ENCODE assay signal across 26 cellular contexts in genomic region chr4:74058048-74058651, GRCh38. TPM values are rescaled to one million over a fixed set of nuclear protein-coding genes. Genes with fewer than 3 reads are reported as not detected.
"Had no signal": no experiment of that assay in that cellular context is flagged by ENCODE, and none has a peak within 500 bp of the region (broad histone marks: within the 10 kb centered on the region; RNA-seq: fewer than 3 reads in every experiment).

No MANE protein-coding gene starts in this region.

- ATAC-seq: activated CD4-positive, alpha-beta T cell treated with anti-CD3 and anti-CD28 coated beads for 36 hours; gastrocnemius medialis; natural killer cell; stimulated activated naive B cell treated with anti-CD40 and anti-IgM and Interleukin-4, amounts not matched to agents 10 μg/mL and 1 μg/mL and 100 μg/mL, for 72 hours had no signal

- H3K27me3 ChIP-seq: gastrocnemius medialis, neural progenitor cell, right atrium auricular region, stomach, thyroid gland, upper lobe of left lung, vagina had no signal

- H3K4me2 ChIP-seq: neural progenitor cell had no signal

- H3K36me3 ChIP-seq: gastrocnemius medialis, left ventricle myocardium inferior, neural progenitor cell, right atrium auricular region, stomach, thyroid gland, upper lobe of left lung, vagina had no signal

- H3K4me3 ChIP-seq: gastrocnemius medialis, left ventricle myocardium inferior, lung, neural progenitor cell, right atrium auricular region, stomach, thyroid gland, upper lobe of left lung, vagina had no signal

- H3K27ac Mint-ChIP-seq: activated CD4-positive, alpha-beta T cell treated with anti-CD3 and anti-CD28 coated beads for 36 hours; natural killer cell; neural progenitor cell; stimulated activated naive B cell treated with anti-CD40 and anti-IgM and Interleukin-4, amounts not matched to agents 10 μg/mL and 1 μg/mL and 100 μg/mL, for 72 hours had no signal

- H3K36me3 Mint-ChIP-seq: natural killer cell; neural progenitor cell; stimulated activated naive B cell treated with anti-CD40 and anti-IgM and Interleukin-4, amounts not matched to agents 10 μg/mL and 1 μg/mL and 100 μg/mL, for 72 hours had no signal

- H3K9ac ChIP-seq: neural progenitor cell had no signal

- DNase-seq: activated CD4-positive, alpha-beta T cell treated with anti-CD3 and anti-CD28 coated beads for 36 hours; activated CD4-positive, alpha-beta T cell treated with anti-CD3 and anti-CD28 coated beads, Interleukin-2, amount 50 U/mL, for 4 hours; activated CD4-positive, CD25-positive, alpha-beta regulatory T cell; activated effector memory CD4-positive, alpha-beta T cell treated with anti-CD3 and anti-CD28 coated beads, Interleukin-2, amount 50 U/mL, for 16 hours; activated naive CD4-positive, alpha-beta T cell treated with anti-CD3 and anti-CD28 coated beads, Interleukin-2, amount 50 U/mL, for 16 hours; activated T-cell treated with anti-CD3 and anti-CD28 coated beads for 4 hours; amygdala; effector CD8-positive, alpha-beta T cell; gastrocnemius medialis; glutamatergic neuron; islet precursor cell; left ventricle myocardium inferior; mesendoderm; natural killer cell; occipital lobe; stimulated activated CD4-positive, alpha-beta T cell treated with anti-CD3 and anti-CD28 coated beads, Interleukin-15, amount 100 ng/mL, for 24 hours; stimulated activated CD4-positive, alpha-beta T cell treated with anti-CD3 and anti-CD28 coated beads, Interleukin-2, amount 100 ng/mL, for 24 hours; stimulated activated naive B cell treated with anti-CD40 and anti-IgM and Interleukin-4, amounts not matched to agents 10 μg/mL and 1 μg/mL and 100 μg/mL, for 72 hours; stomach; thyroid gland; upper lobe of left lung had no signal

- H3K4me1 ChIP-seq: gastrocnemius medialis, left ventricle myocardium inferior, neural progenitor cell, right atrium auricular region, thyroid gland, upper lobe of left lung, vagina had no signal

- H3K4me3 Mint-ChIP-seq: activated CD4-positive, alpha-beta T cell treated with anti-CD3 and anti-CD28 coated beads for 36 hours; central memory CD8-positive, alpha-beta T cell; natural killer cell; neural progenitor cell; stimulated activated naive B cell treated with anti-CD40 and anti-IgM and Interleukin-4, amounts not matched to agents 10 μg/mL and 1 μg/mL and 100 μg/mL, for 72 hours had no signal

- H3K9me3 ChIP-seq: gastrocnemius medialis, right atrium auricular region, thyroid gland, upper lobe of left lung, vagina had no signal

- H3K9me3 Mint-ChIP-seq: central memory CD8-positive, alpha-beta T cell; natural killer cell; neural progenitor cell had no signal

- H3K27ac ChIP-seq: gastrocnemius medialis, left ventricle myocardium inferior, neural progenitor cell, right atrium auricular region, stomach, thyroid gland, upper lobe of left lung, vagina had no signal

- H3K27me3 Mint-ChIP-seq: central memory CD8-positive, alpha-beta T cell had no signal

- H3K4me1 Mint-ChIP-seq: activated CD4-positive, alpha-beta T cell treated with anti-CD3 and anti-CD28 coated beads for 36 hours; central memory CD8-positive, alpha-beta T cell; natural killer cell; neural progenitor cell; stimulated activated naive B cell treated with anti-CD40 and anti-IgM and Interleukin-4, amounts not matched to agents 10 μg/mL and 1 μg/mL and 100 μg/mL, for 72 hours had no signal

RNA-seq across cellular contexts. Expression of gene CXCL3, which starts 19.7 kb away (rescaled TPM):
- total RNA-seq: activated CD4-positive, alpha-beta T cell treated with anti-CD3 and anti-CD28 coated beads for 36 hours; vagina had no signal

RNA-seq across cellular contexts. Expression of gene CXCL2, which starts 40.8 kb away (rescaled TPM):
- total RNA-seq: activated CD4-positive, alpha-beta T cell treated with anti-CD3 and anti-CD28 coated beads for 36 hours had no signal

RNA-seq across cellular contexts. Expression of gene CXCL5, which starts 59.7 kb away (rescaled TPM):
- total RNA-seq: activated CD4-positive, alpha-beta T cell treated with anti-CD3 and anti-CD28 coated beads for 36 hours; left ventricle myocardium inferior; right atrium auricular region; thyroid gland; vagina had no signal
